In the genomic region with DNA sequence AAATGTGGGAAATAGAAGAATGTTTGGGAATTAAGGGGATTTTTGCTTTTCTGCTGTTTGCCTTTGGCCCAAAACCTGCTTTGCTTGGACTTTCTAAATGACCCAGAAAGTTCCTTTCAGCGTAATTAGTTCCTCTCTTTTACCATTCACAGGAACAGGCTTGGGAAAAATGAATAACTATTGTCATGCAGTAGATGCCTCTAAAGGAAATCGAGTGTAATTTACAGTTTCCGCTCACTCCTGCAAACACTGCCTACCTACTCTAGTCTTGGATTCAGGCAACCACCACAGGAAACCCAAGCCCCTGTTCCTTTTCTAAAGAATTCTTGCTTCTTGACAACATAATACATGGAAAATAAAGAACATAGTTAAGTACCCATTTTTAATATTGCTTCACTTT, we compare ENCODE assay signal across 20 cellular contexts. TPM values are rescaled to one million over a fixed set of nuclear protein-coding genes. Genes with fewer than 3 reads are reported as not detected.
DNase-seq lines count a peak whose midpoint lies in the region; TF ChIP-seq lines count a peak whose summit lies in the region.
"Had no signal": no experiment of that assay in that cellular context is flagged by ENCODE, and none has a peak within 500 bp of the region (broad histone marks: within the 10 kb centered on the region; RNA-seq: fewer than 3 reads in every experiment).

No MANE protein-coding gene starts in this region.

- H3K4me3 ChIP-seq in A673 (ENCODE audit: low read depth, low read length, poor library complexity, severe bottlenecking) (no peak overlapping the region), iPS-18a (ENCODE audit: low read length) (peak overlapping the region; percentile 25)
- H3K4me3 ChIP-seq: GM12878, SJCRH30 had no signal

- H3K27me3 ChIP-seq in A673 (replicated peaks; ENCODE audit: insufficient read depth, low read depth, low read length, poor library complexity) (no peaks in the 10 kb centered on the region), iPS-18a (ENCODE audit: control insufficient read depth, insufficient read depth, low read length) (no peaks in the 10 kb centered on the region)
- H3K27me3 ChIP-seq: SJCRH30 had no signal

- TF ChIP-seq CTCF in A673 (conservative IDR thresholded peaks at IDR 0.05; ENCODE audit: low read depth, low read length) = no peak

- H3K4me1 ChIP-seq in A673 (ENCODE audit: insufficient read depth, low read length, poor library complexity, severe bottlenecking) (peaks cover 1% of the 10 kb centered on the region), iPS-18a (ENCODE audit: control insufficient read depth, low read depth, low read length) (peaks cover 31% of the 10 kb centered on the region)
- H3K4me1 ChIP-seq: SJCRH30 had no signal

- peak overlapping the region; percentile 14 for H3K9ac ChIP-seq in iPS-18a (ENCODE audit: low read length)

- POLR2A ChIA-PET in A673 (lab: Charles Lee; ENCODE audit: low non-redundant PET) = interaction anchor here (0.6 kb wide), 1 partner anchor 112 kb away, joined by 3 read pairs; no protein-coding TSS in a partner anchor

- intact Hi-C loops in A673 (cut with micrococcal nuclease; ENCODE audit: unreplicated experiment) = no loop called here

- no peaks in the 10 kb centered on the region for H3K36me3 ChIP-seq in A673 (ENCODE audit: insufficient read depth, low read length, poor library complexity, severe bottlenecking)
- no peaks in the 10 kb centered on the region for H3K36me3 ChIP-seq in iPS-18a (ENCODE audit: control insufficient read depth, low read depth, low read length)
- H3K36me3 ChIP-seq: SJCRH30 had no signal

- CTCF ChIA-PET in A673 (lab: Charles Lee) = no interaction called here

- H3K9me3 ChIP-seq in A673 (ENCODE audit: low read depth, low read length, poor library complexity, severe bottlenecking) (no peaks in the 10 kb centered on the region), iPS-18a (ENCODE audit: control insufficient read depth, low read depth, low read length) (no peaks in the 10 kb centered on the region)
- H3K9me3 ChIP-seq: SJCRH30 had no signal

- DNase-seq in A673 (ENCODE audit: low spot score) (peak; percentile 16), KBM-7 (peak; percentile 68), dermis microvascular lymphatic vessel endothelial cell (ENCODE audit: low read depth in 2 of 2) (peak; percentile 38 to 68), NCI-H2029 treated with DMSO at 0.1 percent for 48 hours (lab: John Stamatoyannopoulos, UW) (no peak), T-helper 9 cell (no peak), DMS 273 (lab: John Stamatoyannopoulos, UW; ENCODE audit: unreplicated experiment) (no peak), amygdala (lab: John Stamatoyannopoulos, UW) (no peak)
- DNase-seq: 8988T, Calu3, DMS79, MM.1S, NCI-H1105, NCI-H1694 treated with DMSO at 0.1 percent for 48 hours, NCI-H2171 treated with DMSO at 0.1 percent for 48 hours, SJCRH30 had no signal

- in situ Hi-C loops in KBM-7 (cut with MboI; ENCODE audit: low pct_unique_long_range_greater_than_20kb, low sequenced_read_pairs) = no loop called here

- no TSS peak for BruUV-seq in A673 (replicated peaks; lab: Mats Ljungman, UMichigan)

- H3K27ac ChIP-seq in A673 (ENCODE audit: low read depth, low read length, poor library complexity, severe bottlenecking) (no peak overlapping the region), iPS-18a (ENCODE audit: low read length) (peak overlapping the region; percentile 43)
- H3K27ac ChIP-seq: C4-2B, RWPE1, SJCRH30 had no signal

RNA-seq across cellular contexts. Expression of gene TTC23L, which starts 25.0 kb away (rescaled TPM):
- 0.41 and 0.55 TPM in 2 replicates for total RNA-seq in A673 (2021)
- 0.13 and 0.26 TPM in 2 replicates for total RNA-seq in dermis microvascular lymphatic vessel endothelial cell
- total RNA-seq: G401, SJCRH30 had no signal

RNA-seq across cellular contexts. Expression of gene RAD1, which starts 51.4 kb away (rescaled TPM):
- total RNA-seq in A673 (2021) (38.5 and 40.8 TPM in 2 replicates), dermis microvascular lymphatic vessel endothelial cell (18.3 and 28.1 TPM in 2 replicates)

RNA-seq across cellular contexts. Expression of gene BRIX1, which starts 51.6 kb away (rescaled TPM):
- 84.8 and 93.3 TPM in 2 replicates for total RNA-seq in A673 (2021)
- 14.3 and 20.0 TPM in 2 replicates for total RNA-seq in dermis microvascular lymphatic vessel endothelial cell

Comparison
In these comparisons a context has a peak if more than half of its experiments do, and no peak if none do; other contexts are left out.
1. DNase-seq: peak in A673 (single experiment), KBM-7 (single experiment) and dermis microvascular lymphatic vessel endothelial cell (2 of 2); none in NCI-H2029 treated with DMSO at 0.1 percent for 48 hours (single experiment), T-helper 9 cell (single experiment), DMS 273 (single experiment) and amygdala (0 of 56).